In the genomic region with DNA sequence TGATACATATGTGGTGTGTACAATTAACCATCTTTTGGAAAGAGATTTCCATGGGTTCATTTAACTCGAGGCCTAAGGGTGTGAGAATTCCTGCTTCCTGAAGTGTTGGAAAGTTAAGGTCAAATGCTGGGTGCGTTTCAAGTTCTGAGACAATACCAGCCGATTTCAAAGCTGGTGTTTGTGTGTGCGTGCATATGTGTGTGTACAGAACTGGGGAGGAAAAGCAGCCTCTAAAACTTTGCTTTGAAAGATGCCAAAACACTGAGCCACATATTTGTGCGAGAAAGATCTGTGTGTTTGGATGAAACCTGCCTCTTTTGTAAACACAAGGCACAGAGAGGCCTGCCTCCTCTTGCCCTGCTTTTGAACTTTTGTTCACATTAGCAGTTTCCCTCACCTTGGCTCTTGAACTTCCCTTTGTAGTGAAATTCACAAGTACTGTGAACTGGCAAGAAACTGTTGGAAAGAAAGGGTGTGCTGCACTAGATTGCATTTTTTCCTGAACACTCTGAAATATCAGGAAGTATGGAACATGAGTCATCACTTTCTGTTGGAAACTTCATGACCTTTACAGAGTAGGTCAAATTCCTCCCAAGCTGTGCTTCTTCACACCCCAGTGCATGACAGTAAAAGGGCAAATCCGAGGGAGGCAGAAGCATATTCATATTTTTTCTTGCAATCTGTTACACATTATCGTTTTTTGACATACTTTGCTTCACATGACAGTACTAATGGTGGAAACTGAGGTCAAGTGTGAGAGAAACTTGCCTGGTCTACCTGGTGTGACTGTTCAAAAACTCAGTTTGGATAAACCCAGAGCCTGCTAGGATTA, we compare ENCODE assay signal across 9 cellular contexts. TPM values are rescaled to one million over a fixed set of nuclear protein-coding genes. Genes with fewer than 3 reads are reported as not detected.
DNase-seq lines count a peak whose midpoint lies in the region; ATAC-seq and TF ChIP-seq lines count a peak whose summit lies in the region.
"Had no signal": no experiment of that assay in that cellular context is flagged by ENCODE, and none has a peak within 500 bp of the region (broad histone marks: within the 10 kb centered on the region; RNA-seq: fewer than 3 reads in every experiment).

No MANE protein-coding gene starts in this region.

- H3K9me3 ChIP-seq in Caco-2 = peaks cover 7% of the 10 kb centered on the region; the same call in 1 of the 2 replicates

- peaks cover 18% of the 10 kb centered on the region for H3K4me1 Mint-ChIP-seq in Caco-2 (ENCODE audit: low read depth, unreplicated experiment)
- peaks cover 25% of the 10 kb centered on the region for H3K4me1 Mint-ChIP-seq in progenitor cell of endocrine pancreas (ENCODE audit: low read depth)

- no peak overlapping the region for H3K4me3 ChIP-seq in Caco-2 (ENCODE audit: low read depth, low read length)
- no peak overlapping the region for H3K4me3 ChIP-seq in foreskin fibroblast (ENCODE audit: low read depth in 1 of 2, low read length in 2 of 2)

- CTCF ChIA-PET in Caco-2 (lab: Charles Lee) = interaction anchor here (1.0 kb wide), 1 partner anchor 296 kb away, joined by 3 read pairs; no protein-coding TSS in a partner anchor
- CTCF ChIA-PET in HEK293T (lab: Yijun Ruan, JAX) = no interaction called here

- H3K27ac ChIP-seq in substantia nigra (ENCODE audit: low read depth, low read length, poor library complexity, severe bottlenecking) = no peak overlapping the region

- no TSS peak for BruUV-seq in Caco-2 (replicated peaks; lab: Mats Ljungman, UMichigan)

- no peaks in the 10 kb centered on the region for H3K27me3 Mint-ChIP-seq in Caco-2 (ENCODE audit: insufficient read depth, unreplicated experiment)
- no peaks in the 10 kb centered on the region for H3K27me3 Mint-ChIP-seq in progenitor cell of endocrine pancreas

- no peaks in the 10 kb centered on the region for H3K27me3 ChIP-seq in Caco-2 (replicated peaks; ENCODE audit: control insufficient read depth, insufficient read depth, low read length)

- no peaks in the 10 kb centered on the region for H3K36me3 ChIP-seq in Caco-2 (ENCODE audit: control insufficient read depth, insufficient read depth, low read length)

- H3K27ac Mint-ChIP-seq in Caco-2 (ENCODE audit: unreplicated experiment) (peak overlapping the region; percentile 94), progenitor cell of endocrine pancreas (peak overlapping the region; percentile 90)

- H3K9me3 Mint-ChIP-seq in Caco-2 (ENCODE audit: unreplicated experiment) (no peaks in the 10 kb centered on the region), progenitor cell of endocrine pancreas (ENCODE audit: low read depth) (peaks cover 7% of the 10 kb centered on the region)

- peaks cover 21% of the 10 kb centered on the region for H3K4me1 ChIP-seq in Caco-2

- intact Hi-C loops in Caco-2 (cut with micrococcal nuclease; ENCODE audit: unreplicated experiment) = loop anchor here (5.0 kb wide), 3 partner anchors 110 to 300 kb away; no protein-coding TSS in a partner anchor

- peaks cover 4% of the 10 kb centered on the region for H3K36me3 Mint-ChIP-seq in Caco-2 (ENCODE audit: insufficient read depth, unreplicated experiment)
- peaks cover 2% of the 10 kb centered on the region for H3K36me3 Mint-ChIP-seq in progenitor cell of endocrine pancreas (ENCODE audit: insufficient read depth)

- peak; percentile 80 for ATAC-seq in SK-N-SH treated with all-trans-retinoic acid at 6 μM for 48 hours
- ATAC-seq in GM18909 (IDR thresholded peaks at IDR 0.05; ENCODE audit: poor library complexity, unreplicated experiment) = no peak

- TF ChIP-seq CTCF in Caco-2 (IDR thresholded peaks at IDR 0.05; ENCODE audit: insufficient read depth in 1 of 2, low read depth in 1 of 2, low read length in 1 of 2, severe bottlenecking in 1 of 2, unreplicated experiment in 1 of 2) (no peak), foreskin fibroblast (IDR thresholded peaks at IDR 0.05; ENCODE audit: low read depth, low read length) (no peak), progenitor cell of endocrine pancreas (IDR thresholded peaks at IDR 0.05; ENCODE audit: unreplicated experiment) (no peak)

- DNase-seq in Caco-2 = peak; percentile 48 to 57
- peak; percentile 90 to 95 for DNase-seq in foreskin fibroblast
- DNase-seq in progenitor cell of endocrine pancreas (ENCODE audit: low spot score, unreplicated experiment) = no peak
- DNase-seq in HEK293T (ENCODE audit: extremely low spot score) = no peak
- DNase-seq in T-helper 9 cell = no peak
- no peak for DNase-seq in substantia nigra (lab: John Stamatoyannopoulos, UW)
- DNase-seq: stimulated activated CD4-positive, alpha-beta T cell treated with anti-CD3 and anti-CD28 coated beads, Interleukin-4, amount 100 ng/mL, for 24 hours had no signal

- H3K4me3 Mint-ChIP-seq in Caco-2 (ENCODE audit: unreplicated experiment) (peak overlapping the region; percentile 33), progenitor cell of endocrine pancreas (ENCODE audit: low read depth) (no peak overlapping the region)

- POLR2A ChIA-PET in Caco-2 (lab: Charles Lee) (interaction anchor here (0.8 kb wide), 1 partner anchor 65 kb away, joined by 3 read pairs; no protein-coding TSS in a partner anchor), HEK293T (lab: Yijun Ruan, JAX) (no interaction called here)

TF ChIP-seq in SK-N-SH treated with all-trans-retinoic acid at 6 μM for 48 hours, 23 proteins besides CTCF, POLR2A, EP300 and RAD21:
- TF ChIP-seq OSR1 (CRISPR knock-in tag; IDR thresholded peaks at IDR 0.05) (peak; percentile 78; the same call in 1 of the 2 replicates), ZC3H10 (CRISPR knock-in tag; IDR thresholded peaks at IDR 0.05) (0 out of 2 replicates have a peak, but pooled peaks have one; percentile 55), CSDC2 (CRISPR knock-in tag; IDR thresholded peaks at IDR 0.05) (peak; percentile 73; the same call in 1 of the 2 replicates), ARNTL (CRISPR knock-in tag; IDR thresholded peaks at IDR 0.05; ENCODE audit: borderline replicate concordance, low read depth) (no peak), ISL1 (CRISPR knock-in tag; IDR thresholded peaks at IDR 0.05) (peak; percentile 80), TOX (CRISPR knock-in tag; IDR thresholded peaks at IDR 0.05; ENCODE audit: borderline replicate concordance) (peak; percentile 64), ZNF8 (CRISPR knock-in tag; IDR thresholded peaks at IDR 0.05) (no peak), ZFP3 (CRISPR knock-in tag; IDR thresholded peaks at IDR 0.05) (peak; percentile 40; the same call in 1 of the 2 replicates)
- TF ChIP-seq, protein P1, sequence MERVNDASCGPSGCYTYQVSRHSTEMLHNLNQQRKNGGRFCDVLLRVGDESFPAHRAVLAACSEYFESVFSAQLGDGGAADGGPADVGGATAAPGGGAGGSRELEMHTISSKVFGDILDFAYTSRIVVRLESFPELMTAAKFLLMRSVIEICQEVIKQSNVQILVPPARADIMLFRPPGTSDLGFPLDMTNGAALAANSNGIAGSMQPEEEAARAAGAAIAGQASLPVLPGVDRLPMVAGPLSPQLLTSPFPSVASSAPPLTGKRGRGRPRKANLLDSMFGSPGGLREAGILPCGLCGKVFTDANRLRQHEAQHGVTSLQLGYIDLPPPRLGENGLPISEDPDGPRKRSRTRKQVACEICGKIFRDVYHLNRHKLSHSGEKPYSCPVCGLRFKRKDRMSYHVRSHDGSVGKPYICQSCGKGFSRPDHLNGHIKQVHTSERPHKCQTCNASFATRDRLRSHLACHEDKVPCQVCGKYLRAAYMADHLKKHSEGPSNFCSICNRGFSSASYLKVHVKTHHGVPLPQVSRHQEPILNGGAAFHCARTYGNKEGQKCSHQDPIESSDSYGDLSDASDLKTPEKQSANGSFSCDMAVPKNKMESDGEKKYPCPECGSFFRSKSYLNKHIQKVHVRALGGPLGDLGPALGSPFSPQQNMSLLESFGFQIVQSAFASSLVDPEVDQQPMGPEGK (CRISPR knock-in tag; IDR thresholded peaks at IDR 0.05; ENCODE audit: borderline replicate concordance) = 0 out of 2 replicates have a peak, but pooled peaks have one; percentile 24

TF ChIP-seq in HEK293T, 16 proteins besides CTCF, POLR2A, EP300 and RAD21:
- TF ChIP-seq PKNOX1 (IDR thresholded peaks at IDR 0.05) (no peak), ELF4 (IDR thresholded peaks at IDR 0.05) (no peak), ARNT (IDR thresholded peaks at IDR 0.05) (no peak), TARDBP (IDR thresholded peaks at IDR 0.05) (no peak), CTBP1 (IDR thresholded peaks at IDR 0.05; ENCODE audit: borderline replicate concordance) (no peak), SUZ12 (IDR thresholded peaks at IDR 0.05) (no peak), FOXK2 (IDR thresholded peaks at IDR 0.05) (no peak), L3MBTL2 (conservative IDR thresholded peaks at IDR 0.05) (no peak), HDGF (IDR thresholded peaks at IDR 0.05; ENCODE audit: borderline replicate concordance) (no peak), FOXM1 (IDR thresholded peaks at IDR 0.05; ENCODE audit: borderline replicate concordance) (no peak), ZNF384 (IDR thresholded peaks at IDR 0.05) (no peak), FOXA1 (IDR thresholded peaks at IDR 0.05) (no peak), BHLHE40 (IDR thresholded peaks at IDR 0.05; ENCODE audit: borderline replicate concordance) (no peak), SP1 (IDR thresholded peaks at IDR 0.05) (no peak), NFRKB (IDR thresholded peaks at IDR 0.05) (no peak), LEF1 (IDR thresholded peaks at IDR 0.05; ENCODE audit: borderline replicate concordance) (no peak)

RNA-seq across cellular contexts. Expression of gene CAVIN2, which starts 20.0 kb away (rescaled TPM):
- total RNA-seq in Caco-2 (2022) = not detected in 2 replicates
- total RNA-seq in progenitor cell of endocrine pancreas = 0.11 and 0.17 TPM in 2 replicates

Comparison
In these comparisons a context has a peak if more than half of its experiments do, and no peak if none do; other contexts are left out.
1. DNase-seq: peak in Caco-2 (2 of 2) and foreskin fibroblast (2 of 2); none in progenitor cell of endocrine pancreas (single experiment), HEK293T (single experiment), T-helper 9 cell (single experiment) and substantia nigra (0 of 49).